Comparison of ENCODE assay signal across 14 cellular contexts in the genomic region with DNA sequence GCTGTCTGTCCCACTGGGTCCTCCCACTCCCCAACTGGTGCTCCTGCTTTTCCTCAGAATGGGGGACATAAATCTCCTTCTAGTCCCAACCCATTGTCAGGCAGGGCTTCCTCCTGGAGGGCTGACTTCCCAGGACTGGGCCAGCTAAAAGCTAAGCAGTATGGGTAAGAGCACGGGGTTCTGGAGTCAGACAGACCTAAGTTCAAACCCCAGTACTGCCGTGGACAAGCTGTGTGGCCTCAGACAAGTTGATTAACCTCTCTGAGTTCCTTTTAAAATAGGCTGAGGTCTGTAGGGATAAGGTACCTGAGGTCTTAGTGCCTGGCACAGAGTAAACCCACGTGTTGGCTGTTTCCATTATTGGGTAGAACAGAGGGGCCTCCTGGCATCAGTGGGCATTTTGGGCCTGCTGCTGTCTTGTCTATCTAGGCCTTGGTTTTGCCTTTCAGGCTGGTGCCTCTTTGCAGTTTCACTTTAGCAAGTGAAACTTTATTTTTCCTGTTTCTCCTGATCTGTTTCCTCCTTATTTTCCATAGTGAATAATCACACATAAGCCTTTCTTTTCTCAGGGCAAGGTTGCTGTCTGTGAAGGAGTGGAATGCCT.
DNase-seq lines count a peak whose midpoint lies in the region; ATAC-seq and TF ChIP-seq lines count a peak whose summit lies in the region.
"Had no signal": no experiment of that assay in that cellular context is flagged by ENCODE, and none has a peak within 500 bp of the region (broad histone marks: within the 10 kb centered on the region; RNA-seq: fewer than 3 reads in every experiment).

No MANE protein-coding gene starts in this region.

- no peak overlapping the region for H3K4me3 ChIP-seq in dorsolateral prefrontal cortex
- H3K4me3 ChIP-seq in thymus (ENCODE audit: low read length): no peak overlapping the region
- H3K4me3 ChIP-seq: upper lobe of left lung had no signal

- H3K27ac ChIP-seq in dorsolateral prefrontal cortex (peak overlapping the region in 42 of 59 donors; percentile 3 to 85 (median 54)), thymus (ENCODE audit: low read depth) (peak overlapping the region; percentile 19)

- peaks cover 73% of the 10 kb centered on the region for H3K4me1 Mint-ChIP-seq in activated naive CD4-positive, alpha-beta T cell treated with anti-CD3 and anti-CD28 coated beads, Interleukin-2, amount 10 ng/mL, durations not matched to agents 7 days and 5 days
- peaks cover 57% of the 10 kb centered on the region for H3K4me1 Mint-ChIP-seq in T-helper 2 cell treated with Interferon-gamma antibody and Interleukin-4, amounts not matched to agents 5 μg/mL and 100 μg/mL, for 36 hours (ENCODE audit: low read depth)

- peak overlapping the region; percentile 41 for H3K4me3 Mint-ChIP-seq in activated naive CD4-positive, alpha-beta T cell treated with anti-CD3 and anti-CD28 coated beads, Interleukin-2, amount 10 ng/mL, durations not matched to agents 7 days and 5 days
- peak overlapping the region; percentile 63 for H3K4me3 Mint-ChIP-seq in T-helper 2 cell treated with Interferon-gamma antibody and Interleukin-4, amounts not matched to agents 5 μg/mL and 100 μg/mL, for 36 hours

- H3K27me3 Mint-ChIP-seq in activated naive CD4-positive, alpha-beta T cell treated with anti-CD3 and anti-CD28 coated beads, Interleukin-2, amount 10 ng/mL, durations not matched to agents 7 days and 5 days: no peaks in the 10 kb centered on the region
- no peaks in the 10 kb centered on the region for H3K27me3 Mint-ChIP-seq in T-helper 2 cell treated with Interferon-gamma antibody and Interleukin-4, amounts not matched to agents 5 μg/mL and 100 μg/mL, for 36 hours (ENCODE audit: low read depth)

- no peak for TF ChIP-seq CTCF in dorsolateral prefrontal cortex (IDR thresholded peaks at IDR 0.05 in 54 of 56, conservative IDR thresholded peaks at IDR 0.05 in 2 of 56; ENCODE audit: low read depth in 1 of 56, partially characterized antibody in 56 of 56)

- CTCF ChIA-PET in activated naive CD4-positive, alpha-beta T cell treated with anti-CD3 and anti-CD28 coated beads, Interleukin-2, amount 10 ng/mL, durations not matched to agents 7 days and 5 days (lab: Charles Lee): interaction anchor here (1.6 kb wide), 1 partner anchor 147 kb away, joined by 5 read pairs; no protein-coding TSS in a partner anchor

- H3K9me3 ChIP-seq in thymus (ENCODE audit: control insufficient read depth): no peaks in the 10 kb centered on the region
- H3K9me3 ChIP-seq: upper lobe of left lung had no signal

- DNase-seq in activated naive CD4-positive, alpha-beta T cell treated with anti-CD3 and anti-CD28 coated beads, Interleukin-2, amount 10 ng/mL, durations not matched to agents 7 days and 5 days: no peak
- DNase-seq in activated naive CD4-positive, alpha-beta T cell treated with anti-CD3 and anti-CD28 coated beads, Interleukin-2, amount 50 U/mL, for 16 hours: no peak
- no peak for DNase-seq in T-helper 2 cell treated with Interferon-gamma antibody and Interleukin-4, amounts not matched to agents 5 μg/mL and 100 μg/mL, for 36 hours (ENCODE audit: low spot score)
- DNase-seq in dorsolateral prefrontal cortex (no peak), NCI-H2196 (lab: John Stamatoyannopoulos, UW; ENCODE audit: unreplicated experiment) (no peak), NCI-H1694 (lab: John Stamatoyannopoulos, UW) (no peak)
- DNase-seq: DMS79 treated with DMSO at 0.1 percent for 48 hours, foreskin fibroblast, mesenchymal stem cell, NCI-H1105 treated with DMSO at 0.1 percent for 48 hours, NCI-H524 treated with DMSO at 0.1 percent for 48 hours had no signal

- H3K27ac Mint-ChIP-seq in activated naive CD4-positive, alpha-beta T cell treated with anti-CD3 and anti-CD28 coated beads, Interleukin-2, amount 10 ng/mL, durations not matched to agents 7 days and 5 days: peak overlapping the region; percentile 96
- H3K27ac Mint-ChIP-seq in T-helper 2 cell treated with Interferon-gamma antibody and Interleukin-4, amounts not matched to agents 5 μg/mL and 100 μg/mL, for 36 hours: peak overlapping the region; percentile 95

- no peaks in the 10 kb centered on the region for H3K36me3 ChIP-seq in thymus (ENCODE audit: control insufficient read depth, insufficient read depth)
- H3K36me3 ChIP-seq: upper lobe of left lung had no signal

- H3K36me3 Mint-ChIP-seq in activated naive CD4-positive, alpha-beta T cell treated with anti-CD3 and anti-CD28 coated beads, Interleukin-2, amount 10 ng/mL, durations not matched to agents 7 days and 5 days: peaks cover 23% of the 10 kb centered on the region
- peaks cover 7% of the 10 kb centered on the region for H3K36me3 Mint-ChIP-seq in T-helper 2 cell treated with Interferon-gamma antibody and Interleukin-4, amounts not matched to agents 5 μg/mL and 100 μg/mL, for 36 hours (ENCODE audit: low read depth)

- H3K9me3 Mint-ChIP-seq in activated naive CD4-positive, alpha-beta T cell treated with anti-CD3 and anti-CD28 coated beads, Interleukin-2, amount 10 ng/mL, durations not matched to agents 7 days and 5 days: no peaks in the 10 kb centered on the region
- no peaks in the 10 kb centered on the region for H3K9me3 Mint-ChIP-seq in T-helper 2 cell treated with Interferon-gamma antibody and Interleukin-4, amounts not matched to agents 5 μg/mL and 100 μg/mL, for 36 hours

- H3K27me3 ChIP-seq in dorsolateral prefrontal cortex (no peaks in the 10 kb centered on the region), thymus (ENCODE audit: control insufficient read depth, insufficient read depth) (no peaks in the 10 kb centered on the region)
- H3K27me3 ChIP-seq: upper lobe of left lung had no signal

- peaks cover 50% of the 10 kb centered on the region for H3K4me1 ChIP-seq in thymus (ENCODE audit: control insufficient read depth, insufficient read depth, low read length)

- 38% methylated on average over 3 of the region's 3 CpGs for WGBS in thymus

- ATAC-seq in GM19351 (IDR thresholded peaks at IDR 0.05; ENCODE audit: unreplicated experiment): no peak

- intact Hi-C loops in dorsolateral prefrontal cortex (cut with DNase I): loop anchor here in 1 of 2 donors (5.0 kb wide), 1 partner anchor 113 kb away; a partner anchor contains a TSS
